12 cellular contexts compared by ENCODE assay signal in the genomic region with DNA sequence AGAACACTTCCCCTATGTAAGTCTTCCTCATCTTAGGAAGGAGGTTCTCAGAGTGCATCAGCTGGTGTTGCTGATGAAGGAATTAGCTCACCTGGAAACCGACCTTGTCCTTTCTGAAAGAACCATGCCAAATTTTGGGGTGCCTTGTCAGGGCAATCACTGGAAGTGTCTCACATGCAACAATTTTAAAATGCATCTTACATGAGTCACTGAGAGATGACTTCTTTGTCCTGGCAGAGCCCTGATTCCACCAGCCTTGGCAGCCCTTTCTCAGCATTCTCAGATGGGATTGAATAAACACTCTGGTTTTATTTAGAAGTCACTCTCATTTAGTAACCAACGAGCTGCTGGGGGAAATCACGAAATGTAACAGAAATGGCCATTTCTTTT. TPM values are rescaled to one million over a fixed set of nuclear protein-coding genes. Genes with fewer than 3 reads are reported as not detected.
DNase-seq lines count a peak whose midpoint lies in the region; ATAC-seq and TF ChIP-seq lines count a peak whose summit lies in the region.
"Had no signal": no experiment of that assay in that cellular context is flagged by ENCODE, and none has a peak within 500 bp of the region (broad histone marks: within the 10 kb centered on the region; RNA-seq: fewer than 3 reads in every experiment).

No MANE protein-coding gene starts in this region.

- no peak overlapping the region for H3K27ac Mint-ChIP-seq in progenitor cell of endocrine pancreas
- H3K27ac Mint-ChIP-seq: activated naive CD4-positive, alpha-beta T cell treated with anti-CD3 and anti-CD28 coated beads, Interleukin-2, amount 50 U/mL, for 72 hours had no signal

- ATAC-seq in Panc1 = no peak
- ATAC-seq in HG03432 (IDR thresholded peaks at IDR 0.05; ENCODE audit: unreplicated experiment) = no peak
- no peak for ATAC-seq in HG03039 (IDR thresholded peaks at IDR 0.05; ENCODE audit: unreplicated experiment)
- ATAC-seq: activated naive CD4-positive, alpha-beta T cell treated with anti-CD3 and anti-CD28 coated beads, Interleukin-2, amount 50 U/mL, for 72 hours had no signal

- peaks cover 6% of the 10 kb centered on the region for H3K4me1 Mint-ChIP-seq in progenitor cell of endocrine pancreas (ENCODE audit: low read depth)

- POLR2A ChIA-PET in Panc1 (lab: Charles Lee) = no interaction called here

- CTCF ChIA-PET in Panc1 (lab: Charles Lee) = no interaction called here

- peaks cover 10% of the 10 kb centered on the region for H3K27me3 Mint-ChIP-seq in progenitor cell of endocrine pancreas

- no peaks in the 10 kb centered on the region for H3K36me3 Mint-ChIP-seq in progenitor cell of endocrine pancreas (ENCODE audit: insufficient read depth)

- no peaks in the 10 kb centered on the region for H3K27me3 ChIP-seq in Panc1 (ENCODE audit: control insufficient read depth, insufficient read depth, low read length)

- H3K4me1 ChIP-seq in Panc1 (ENCODE audit: control insufficient read depth, insufficient read depth, low read length) = 0 out of 2 replicates have a peak, but pooled peaks cover 3% of the 10 kb centered on the region

- TF ChIP-seq CTCF in C4-2B (conservative IDR thresholded peaks at IDR 0.05) (no peak), Panc1 (IDR thresholded peaks at IDR 0.05) (no peak), epithelial cell of esophagus (IDR thresholded peaks at IDR 0.05; ENCODE audit: insufficient read depth, low read depth, low read length, missing control alignments) (no peak), progenitor cell of endocrine pancreas (IDR thresholded peaks at IDR 0.05; ENCODE audit: unreplicated experiment) (no peak)

- BruUV-seq in Panc1 (replicated peaks; lab: Mats Ljungman, UMichigan) = no TSS peak

- H3K9me3 Mint-ChIP-seq in progenitor cell of endocrine pancreas (ENCODE audit: low read depth) = peaks cover 5% of the 10 kb centered on the region

- DNase-seq in Panc1 (ENCODE audit: low read depth, low spot score) (no peak), epithelial cell of esophagus (ENCODE audit: low read depth) (peak; percentile 60), renal cortical epithelial cell (ENCODE audit: low read depth) (peak; percentile 58), progenitor cell of endocrine pancreas (ENCODE audit: low spot score, unreplicated experiment) (no peak)
- DNase-seq in activated CD4-positive, alpha-beta T cell treated with anti-CD3 and anti-CD28 coated beads for 1 hour = no peak
- DNase-seq: DMS 273 treated with DMSO at 0.1 percent for 48 hours, NCI-H526 had no signal

- in situ Hi-C loops in Panc1 (cut with HindIII; ENCODE audit: low pct_unique_long_range_greater_than_20kb, low sequenced_read_pairs) = no loop called here

- H3K4me3 ChIP-seq in Panc1 (ENCODE audit: low read depth in 2 of 2, low read length in 2 of 2) (no peak overlapping the region), epithelial cell of esophagus (ENCODE audit: low read length) (no peak overlapping the region)

- peak overlapping the region; percentile 13; the same call in 1 of the 2 replicates for H3K27ac ChIP-seq in C4-2B
- H3K27ac ChIP-seq in Panc1 (ENCODE audit: low read length) = peak overlapping the region; percentile 29; the same call in 1 of the 2 replicates
- H3K27ac ChIP-seq: KMS-11 had no signal

- H3K9me3 ChIP-seq in Panc1 (ENCODE audit: control insufficient read depth, insufficient read depth, low read depth, low read length) = no peaks in the 10 kb centered on the region

- H3K36me3 ChIP-seq in Panc1 (ENCODE audit: control insufficient read depth, insufficient read depth, low read length) = no peaks in the 10 kb centered on the region; the same call in 1 of the 2 replicates

- intact Hi-C loops in Panc1 (cut with micrococcal nuclease; ENCODE audit: unreplicated experiment) = no loop called here

- no peak overlapping the region for H3K4me3 Mint-ChIP-seq in progenitor cell of endocrine pancreas (ENCODE audit: low read depth)

RNA-seq across cellular contexts. Expression of a gene that starts 3.8 kb away (rescaled TPM):
- total RNA-seq in Panc1 (2021; ENCODE audit: unreplicated experiment) (12.5 TPM), renal cortical epithelial cell (27.1 and 48.8 TPM in 2 replicates), progenitor cell of endocrine pancreas (21.7 and 21.9 TPM in 2 replicates)
- polyA plus RNA-seq in Panc1 (2012; ENCODE audit: insufficient read length) = 6.0 TPM
- total RNA-seq: activated naive CD4-positive, alpha-beta T cell treated with anti-CD3 and anti-CD28 coated beads, Interleukin-2, amount 50 U/mL, for 72 hours had no signal

Comparison
In these comparisons a context has a peak if more than half of its experiments do, and no peak if none do; other contexts are left out.
1. DNase-seq: peak in epithelial cell of esophagus (single experiment) and renal cortical epithelial cell (single experiment); none in Panc1 (single experiment), progenitor cell of endocrine pancreas (single experiment) and activated CD4-positive, alpha-beta T cell treated with anti-CD3 and anti-CD28 coated beads for 1 hour (single experiment).